ENCODE assay signal across 25 cellular contexts in genomic region chr4:52192697-52193096, GRCh38.
DNase-seq lines count a peak whose midpoint lies in the region; ATAC-seq and TF ChIP-seq lines count a peak whose summit lies in the region.
"Had no signal": no experiment of that assay in that cellular context is flagged by ENCODE, and none has a peak within 500 bp of the region (broad histone marks: within the 10 kb centered on the region; RNA-seq: fewer than 3 reads in every experiment).

No MANE protein-coding gene starts in this region.

- peaks cover 23% of the 10 kb centered on the region for H3K4me1 Mint-ChIP-seq in neural progenitor cell
- H3K4me1 Mint-ChIP-seq: activated CD4-positive, alpha-beta T cell treated with anti-CD3 and anti-CD28 coated beads for 36 hours; activated naive CD4-positive, alpha-beta T cell treated with anti-CD3 and anti-CD28 coated beads, Interleukin-2, amount 50 U/mL, for 24 hours; central memory CD8-positive, alpha-beta T cell; neural crest cell; T-helper 17 cell had no signal

- peaks cover 24% of the 10 kb centered on the region for H3K4me1 ChIP-seq in BLaER1
- no peaks in the 10 kb centered on the region for H3K4me1 ChIP-seq in neural progenitor cell
- H3K4me1 ChIP-seq in prostate gland (replicated peaks), result no peaks in the 10 kb centered on the region

- H3K4me3 ChIP-seq in BLaER1 (no peak overlapping the region), foreskin fibroblast (ENCODE audit: low read depth in 1 of 2, low read length in 2 of 2) (no peak overlapping the region), neural progenitor cell (no peak overlapping the region), prostate gland (no peak overlapping the region)
- H3K4me3 ChIP-seq: ascending aorta, dorsolateral prefrontal cortex, gastroesophageal sphincter, MG63, thoracic aorta had no signal

- no peaks in the 10 kb centered on the region for H3F3A ChIP-seq in neural progenitor cell (ENCODE audit: low read depth)

- H3K4me2 ChIP-seq in BLaER1 (peak overlapping the region; percentile 64), neural progenitor cell (peak overlapping the region; percentile 15)

- intact Hi-C loops in prostate gland (cut with DNase I), result loop anchor here (10.0 kb wide), 1 partner anchor 158 kb away; the partner anchor contains the start of gene SGCB

- no peaks in the 10 kb centered on the region for H3K79me2 ChIP-seq in neural progenitor cell (ENCODE audit: low read depth)

- H3K36me3 Mint-ChIP-seq in neural progenitor cell, result no peaks in the 10 kb centered on the region
- H3K36me3 Mint-ChIP-seq: activated naive CD4-positive, alpha-beta T cell treated with anti-CD3 and anti-CD28 coated beads, Interleukin-2, amount 50 U/mL, for 24 hours had no signal

- H3K36me3 ChIP-seq in BLaER1 (no peaks in the 10 kb centered on the region), neural progenitor cell (no peaks in the 10 kb centered on the region), prostate gland (no peaks in the 10 kb centered on the region)
- H3K36me3 ChIP-seq: ascending aorta, gastroesophageal sphincter, MG63, thoracic aorta had no signal

- H3K27me3 Mint-ChIP-seq in neural progenitor cell (ENCODE audit: insufficient read depth, low read depth), result peaks cover 5% of the 10 kb centered on the region
- H3K27me3 Mint-ChIP-seq: activated naive CD4-positive, alpha-beta T cell treated with anti-CD3 and anti-CD28 coated beads, Interleukin-2, amount 50 U/mL, for 24 hours; central memory CD8-positive, alpha-beta T cell; progenitor cell of endocrine pancreas; T-helper 17 cell had no signal

- H3K9ac ChIP-seq in BLaER1 (no peak overlapping the region), neural progenitor cell (no peak overlapping the region)

- no peaks in the 10 kb centered on the region for H3K27me3 ChIP-seq in BLaER1
- H3K27me3 ChIP-seq in neural progenitor cell, result no peaks in the 10 kb centered on the region
- H3K27me3 ChIP-seq in prostate gland (replicated peaks; ENCODE audit: insufficient read depth), result no peaks in the 10 kb centered on the region
- H3K27me3 ChIP-seq: ascending aorta, gastroesophageal sphincter, MG63 had no signal

- 22% methylated on average over 5 of the region's 6 CpGs for WGBS in prostate gland

- TF ChIP-seq CTCF in foreskin fibroblast (IDR thresholded peaks at IDR 0.05; ENCODE audit: low read depth, low read length) (no peak), neural progenitor cell (IDR thresholded peaks at IDR 0.05) (no peak), prostate gland (IDR thresholded peaks at IDR 0.05) (no peak)

- H2AFZ ChIP-seq in neural progenitor cell (replicated peaks), result no peak overlapping the region

- H3K4me3 Mint-ChIP-seq in neural progenitor cell, result no peak overlapping the region
- H3K4me3 Mint-ChIP-seq: activated CD4-positive, alpha-beta T cell treated with anti-CD3 and anti-CD28 coated beads for 36 hours; activated naive CD4-positive, alpha-beta T cell treated with anti-CD3 and anti-CD28 coated beads, Interleukin-2, amount 50 U/mL, for 24 hours; central memory CD8-positive, alpha-beta T cell; neural crest cell; T-helper 17 cell had no signal

- H3K27ac ChIP-seq in BLaER1 (no peak overlapping the region), neural progenitor cell (no peak overlapping the region), prostate gland (no peak overlapping the region)
- H3K27ac ChIP-seq: dorsolateral prefrontal cortex, gastroesophageal sphincter, thoracic aorta had no signal

- H3K27ac Mint-ChIP-seq in neural progenitor cell, result no peak overlapping the region
- H3K27ac Mint-ChIP-seq: activated CD4-positive, alpha-beta T cell treated with anti-CD3 and anti-CD28 coated beads for 36 hours; activated naive CD4-positive, alpha-beta T cell treated with anti-CD3 and anti-CD28 coated beads, Interleukin-2, amount 50 U/mL, for 24 hours; progenitor cell of endocrine pancreas; T-helper 17 cell had no signal

- ATAC-seq in GM21423 (IDR thresholded peaks at IDR 0.05; ENCODE audit: unreplicated experiment) (no peak), GM19455 (IDR thresholded peaks at IDR 0.05; ENCODE audit: unreplicated experiment) (no peak)
- ATAC-seq: activated CD4-positive, alpha-beta T cell treated with anti-CD3 and anti-CD28 coated beads for 36 hours; gastroesophageal sphincter; T-helper 17 cell had no signal

- no peaks in the 10 kb centered on the region for H4K20me1 ChIP-seq in BLaER1
- no peaks in the 10 kb centered on the region for H4K20me1 ChIP-seq in neural progenitor cell (ENCODE audit: low read depth)

- H3K9me3 Mint-ChIP-seq in neural progenitor cell, result no peaks in the 10 kb centered on the region
- H3K9me3 Mint-ChIP-seq: activated naive CD4-positive, alpha-beta T cell treated with anti-CD3 and anti-CD28 coated beads, Interleukin-2, amount 50 U/mL, for 24 hours; neural crest cell had no signal

- H3K9me3 ChIP-seq in BLaER1 (no peaks in the 10 kb centered on the region), neural progenitor cell (ENCODE audit: low read depth) (no peaks in the 10 kb centered on the region), prostate gland (no peaks in the 10 kb centered on the region)
- H3K9me3 ChIP-seq: ascending aorta, gastroesophageal sphincter, MG63, thoracic aorta had no signal

- DNase-seq in HS-5 (ENCODE audit: low read depth) (peak; percentile 79), foreskin fibroblast (peak; percentile 91 to 94), neural progenitor cell (ENCODE audit: low spot score) (peak; percentile 7), prostate gland (ENCODE audit: low spot score) (no peak)
- DNase-seq: activated CD4-positive, alpha-beta T cell treated with anti-CD3 and anti-CD28 coated beads for 36 hours; activated T-cell treated with anti-CD3 and anti-CD28 coated beads, Interleukin-2, amount 50 U/mL, for 48 hours; AML-193; DMS79; dorsolateral prefrontal cortex; MG63; NCI-H1436 treated with DMSO at 0.1 percent for 48 hours; NCI-H524; stimulated activated CD4-positive, alpha-beta T cell treated with anti-CD3 and anti-CD28 coated beads, Interleukin-2, amount 100 ng/mL, for 48 hours; stimulated activated naive CD4-positive, alpha-beta T cell; T-helper 17 cell had no signal

- TF ChIP-seq POLR2A in prostate gland (IDR thresholded peaks at IDR 0.05), result no peak
